Comparison of ENCODE assay signal across 22 cellular contexts in genomic region chr4:131764730-131765129, GRCh38.
DNase-seq lines count a peak whose midpoint lies in the region; ATAC-seq lines count a peak whose summit lies in the region.
"Had no signal": no experiment of that assay in that cellular context is flagged by ENCODE, and none has a peak within 500 bp of the region (broad histone marks: within the 10 kb centered on the region; RNA-seq: fewer than 3 reads in every experiment).

No MANE protein-coding gene starts in this region.

- H3K4me1 ChIP-seq in neuronal stem cell (ENCODE audit: control insufficient read depth in 2 of 2, insufficient read depth in 1 of 2, low read depth in 1 of 2, low read length in 2 of 2), result no peaks in the 10 kb centered on the region
- H3K4me1 ChIP-seq: BLaER1 had no signal

- H2BK120ac ChIP-seq in neuronal stem cell (ENCODE audit: low read depth, low read length), result no peak overlapping the region

- H3K9ac ChIP-seq in neuronal stem cell (ENCODE audit: low read depth, low read length, poor library complexity), result no peak overlapping the region
- H3K9ac ChIP-seq: BLaER1 had no signal

- no peak overlapping the region for H3K23ac ChIP-seq in neuronal stem cell (ENCODE audit: low read depth, low read length, poor library complexity)

- H2BK5ac ChIP-seq in neuronal stem cell (ENCODE audit: low read length), result no peak overlapping the region

- no peak overlapping the region for H2BK12ac ChIP-seq in neuronal stem cell (ENCODE audit: low read length)

- no peak overlapping the region for H3K27ac ChIP-seq in neuronal stem cell (replicated peaks; ENCODE audit: low read length)
- H3K27ac ChIP-seq: BLaER1, SK-N-MC had no signal

- WGBS in neuronal stem cell (ENCODE audit: extremely low coverage in 2 of 2, insufficient read length in 2 of 2, insufficient replicate concordance in 1 of 2), 2 donors, result no CpG with 5 or more reads among the region's 28 CpGs

- DNase-seq in left cardiac atrium (peak; percentile 15), left ventricle myocardium superior (no peak), epidermal melanocyte (ENCODE audit: insufficient read length, low spot score) (peak; percentile 0), neuronal stem cell (ENCODE audit: low spot score) (no peak), NCI-H1694 treated with DMSO at 0.1 percent for 48 hours (lab: John Stamatoyannopoulos, UW) (no peak), NCI-H2107 (lab: John Stamatoyannopoulos, UW) (no peak), HK-2 (ENCODE audit: unreplicated experiment) (no peak)
- DNase-seq: CD4-positive, alpha-beta T cell; COR-L47; DMS 273 treated with DMSO at 0.1 percent for 48 hours; DND-41; HCEC 1CT; KBM-7; NCI-H1105; NCI-H146; NCI-H2081 treated with DMSO at 0.1 percent for 48 hours; NCI-H446; NCI-H526; SHP77 had no signal

- H3K4me2 ChIP-seq in neuronal stem cell (ENCODE audit: insufficient read depth, low read length, poor library complexity, severe bottlenecking), result no peak overlapping the region
- H3K4me2 ChIP-seq: BLaER1, GM23338 had no signal

- H3K9me3 ChIP-seq in neuronal stem cell (replicated peaks in 1 of 2; ENCODE audit: control insufficient read depth in 2 of 2, insufficient read depth in 1 of 2, low read depth in 1 of 2, low read length in 2 of 2), result no peaks in the 10 kb centered on the region

- peak overlapping the region in 1 of 2 donors; percentile 51 for H3K4me3 ChIP-seq in neuronal stem cell (ENCODE audit: low read length in 2 of 2)
- H3K4me3 ChIP-seq: BLaER1, GM23338, SK-N-MC had no signal

- intact Hi-C loops in left cardiac atrium (cut with DNase I), result no loop called here
- intact Hi-C loops in left ventricle myocardium superior (cut with micrococcal nuclease), result no loop called here

- H2BK15ac ChIP-seq in neuronal stem cell (ENCODE audit: low read length), result no peak overlapping the region

- H2AK5ac ChIP-seq in neuronal stem cell (ENCODE audit: low read depth, low read length), result no peak overlapping the region

- H3K79me1 ChIP-seq in neuronal stem cell (ENCODE audit: low read depth, low read length), result no peaks in the 10 kb centered on the region

- H2AFZ ChIP-seq in neuronal stem cell (ENCODE audit: low read length), result no peak overlapping the region
- H2AFZ ChIP-seq: GM23338 had no signal

- no peak for ATAC-seq in left cardiac atrium
- no peak for ATAC-seq in left ventricle myocardium superior
- ATAC-seq: GM23338 had no signal

- H3K18ac ChIP-seq in neuronal stem cell (ENCODE audit: low read length), result no peak overlapping the region

- no peaks in the 10 kb centered on the region for H3K27me3 ChIP-seq in neuronal stem cell (ENCODE audit: control insufficient read depth in 3 of 3, insufficient read depth in 3 of 3, low read depth in 1 of 3, low read length in 3 of 3)
- H3K27me3 ChIP-seq: BLaER1 had no signal

- H3K4ac ChIP-seq in neuronal stem cell (ENCODE audit: low read length), result peak overlapping the region; percentile 53

- H4K91ac ChIP-seq in neuronal stem cell (ENCODE audit: low read depth, low read length, poor library complexity), result no peak overlapping the region

- no peak overlapping the region for H4K8ac ChIP-seq in neuronal stem cell (ENCODE audit: low read depth, low read length)

- H3K36me3 ChIP-seq in neuronal stem cell (replicated peaks in 1 of 2; ENCODE audit: control insufficient read depth in 2 of 2, insufficient read depth in 2 of 2, low read length in 2 of 2), result no peaks in the 10 kb centered on the region
- H3K36me3 ChIP-seq: BLaER1 had no signal

- H3K14ac ChIP-seq in neuronal stem cell (ENCODE audit: low read length), result peak overlapping the region; percentile 71

Comparison
In these comparisons a context has a peak if more than half of its experiments do, and no peak if none do; other contexts are left out.
1. DNase-seq: peak in left cardiac atrium (single experiment) and epidermal melanocyte (single experiment); none in left ventricle myocardium superior (single experiment), neuronal stem cell (single experiment), NCI-H1694 treated with DMSO at 0.1 percent for 48 hours (single experiment), NCI-H2107 (single experiment) and HK-2 (single experiment).